ENCODE assay signal across 27 cellular contexts in the genomic region with DNA sequence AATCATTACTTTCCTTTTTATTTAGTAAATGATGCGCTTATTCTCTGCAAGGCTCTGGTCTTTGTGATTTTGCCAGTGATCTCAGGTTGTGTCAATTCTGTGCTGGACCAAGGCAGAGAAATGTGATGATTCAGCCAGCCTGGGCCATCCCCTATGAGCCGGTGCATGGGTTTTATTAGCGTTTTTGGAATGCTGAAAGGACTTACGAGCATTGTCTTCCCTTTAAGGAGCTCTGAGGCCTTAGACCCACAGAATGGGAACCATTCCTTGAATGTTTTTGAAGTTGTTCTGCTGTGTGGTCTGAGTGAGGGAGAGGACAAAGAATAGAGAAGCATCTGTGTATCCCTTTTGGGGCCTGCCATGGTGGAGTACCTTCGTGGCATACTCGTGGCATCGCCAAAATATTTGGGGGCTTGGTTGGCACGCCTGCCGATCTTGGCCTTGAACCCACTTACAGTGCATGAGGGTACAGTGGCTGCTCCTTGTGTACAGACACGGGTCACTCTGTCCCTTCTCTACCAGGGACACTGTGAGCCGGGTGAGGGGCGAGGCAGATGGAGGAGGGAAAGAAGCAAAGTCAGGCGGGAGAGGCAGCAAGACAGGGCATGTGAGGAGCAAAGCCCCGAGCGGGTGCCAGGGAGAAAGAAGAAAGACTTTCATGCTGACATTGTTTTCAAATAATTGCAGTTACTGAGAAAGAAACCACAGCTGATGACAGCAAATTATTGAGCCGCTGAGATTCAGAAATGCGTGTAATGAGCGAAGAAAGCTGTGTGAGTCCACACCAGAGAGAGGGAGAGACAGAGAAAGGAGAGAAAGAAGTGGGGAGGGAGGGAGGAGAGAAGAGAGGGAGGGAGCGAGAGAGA.
DNase-seq lines count a peak whose midpoint lies in the region; ATAC-seq, FAIRE-seq and TF ChIP-seq lines count a peak whose summit lies in the region.
"Had no signal": no experiment of that assay in that cellular context is flagged by ENCODE, and none has a peak within 500 bp of the region (broad histone marks: within the 10 kb centered on the region; RNA-seq: fewer than 3 reads in every experiment).

No MANE protein-coding gene starts in this region.

- no peak for FAIRE-seq in astrocyte (lab: Jason Lieb, UNC)
- FAIRE-seq: GM12878, H54 had no signal

- H2BK15ac ChIP-seq in mesendoderm (replicated peaks; ENCODE audit: low read depth) = no peak overlapping the region

- no peak overlapping the region for H2AK5ac ChIP-seq in mesendoderm (ENCODE audit: low read length)

- no peaks in the 10 kb centered on the region for H3K9me3 Mint-ChIP-seq in astrocyte (ENCODE audit: unreplicated experiment)
- H3K9me3 Mint-ChIP-seq: dendritic cell treated with granulocyte-macrophage colony-stimulating factor and Interleukin-4, amounts not matched to agents 40 ng/mL and 50 ng/mL, for 4 days; natural killer cell had no signal

- peak overlapping the region; percentile 95 for H3K27ac Mint-ChIP-seq in astrocyte (ENCODE audit: unreplicated experiment)
- H3K27ac Mint-ChIP-seq: dendritic cell treated with granulocyte-macrophage colony-stimulating factor and Interleukin-4, amounts not matched to agents 40 ng/mL and 50 ng/mL, for 4 days; natural killer cell had no signal

- no peaks in the 10 kb centered on the region for H3K9me2 ChIP-seq in Karpas-422 (replicated peaks; ENCODE audit: insufficient read depth, low read length)

- H4K5ac ChIP-seq in mesendoderm (ENCODE audit: low read length) = no peak overlapping the region

- no peaks in the 10 kb centered on the region for H3K27me3 ChIP-seq in DND-41 (ENCODE audit: insufficient read depth, low read length, poor library complexity)
- H3K27me3 ChIP-seq in astrocyte (ENCODE audit: insufficient read depth, low read length) = no peaks in the 10 kb centered on the region
- no peaks in the 10 kb centered on the region for H3K27me3 ChIP-seq in mesendoderm (ENCODE audit: insufficient read depth, low read length, poor library complexity)
- no peaks in the 10 kb centered on the region for H3K27me3 ChIP-seq in prostate gland (replicated peaks; ENCODE audit: insufficient read depth)
- no peaks in the 10 kb centered on the region for H3K27me3 ChIP-seq in Karpas-422 (ENCODE audit: low read length)
- H3K27me3 ChIP-seq: BLaER1, upper lobe of right lung had no signal

- H3K18ac ChIP-seq in mesendoderm (ENCODE audit: low read length) = no peak overlapping the region

- H3K9me3 ChIP-seq in DND-41 (ENCODE audit: insufficient read depth, low read length, severe bottlenecking) (no peaks in the 10 kb centered on the region), astrocyte (ENCODE audit: insufficient read depth, low read depth, low read length) (no peaks in the 10 kb centered on the region), prostate gland (no peaks in the 10 kb centered on the region), Karpas-422 (ENCODE audit: low read length) (no peaks in the 10 kb centered on the region)
- H3K9me3 ChIP-seq: Caco-2, upper lobe of right lung had no signal

- H2BK120ac ChIP-seq in mesendoderm (ENCODE audit: low read depth, low read length) = no peak overlapping the region

- intact Hi-C loops in prostate gland (cut with DNase I) = no loop called here

- H2AFZ ChIP-seq in DND-41 (ENCODE audit: low read depth, low read length) (no peak overlapping the region), astrocyte (ENCODE audit: low read depth, low read length) (no peak overlapping the region), Karpas-422 (ENCODE audit: low read length) (no peak overlapping the region)

- H3K56ac ChIP-seq in mesendoderm (ENCODE audit: low read length) = no peak overlapping the region

- H3K27me3 Mint-ChIP-seq in astrocyte (ENCODE audit: low read depth, unreplicated experiment) = peaks cover 4% of the 10 kb centered on the region

- TF ChIP-seq POLR2A in prostate gland (IDR thresholded peaks at IDR 0.05) (no peak), erythroblast (IDR thresholded peaks at IDR 0.05; ENCODE audit: low read length) (no peak)

- H3K9ac ChIP-seq in DND-41 (ENCODE audit: low read depth, low read length) (no peak overlapping the region), astrocyte (ENCODE audit: low read length) (no peak overlapping the region), mesendoderm (ENCODE audit: low read length) (no peak overlapping the region), Karpas-422 (ENCODE audit: low read length) (no peak overlapping the region)
- H3K9ac ChIP-seq: BLaER1 had no signal

- peaks cover 41% of the 10 kb centered on the region for H3K4me1 Mint-ChIP-seq in astrocyte (ENCODE audit: low read depth, unreplicated experiment)
- H3K4me1 Mint-ChIP-seq: natural killer cell had no signal

- no peaks in the 10 kb centered on the region for H4K20me1 ChIP-seq in DND-41 (ENCODE audit: insufficient read depth, low read length)
- H4K20me1 ChIP-seq in astrocyte (ENCODE audit: insufficient read depth, low read length) = no peaks in the 10 kb centered on the region
- no peaks in the 10 kb centered on the region for H4K20me1 ChIP-seq in Karpas-422 (ENCODE audit: insufficient read depth, low read depth, low read length)
- H4K20me1 ChIP-seq: BLaER1 had no signal

- TF ChIP-seq CTCF in DND-41 (IDR thresholded peaks at IDR 0.05; ENCODE audit: borderline replicate concordance, extremely low read depth, low read length, poor library complexity, severe bottlenecking) = no peak
- no peak for TF ChIP-seq CTCF in astrocyte (IDR thresholded peaks at IDR 0.05; ENCODE audit: insufficient read depth, low read depth, low read length)
- no peak for TF ChIP-seq CTCF in prostate gland (IDR thresholded peaks at IDR 0.05)

- no peak for DNase-seq in DND-41
- peak; percentile 5 for DNase-seq in astrocyte (ENCODE audit: low read depth)
- no peak for DNase-seq in mesendoderm
- peak; percentile 19 for DNase-seq in prostate gland (ENCODE audit: low spot score)
- no peak for DNase-seq in erythroblast (lab: John Stamatoyannopoulos, UW)
- no peak for DNase-seq in stimulated activated CD8-positive, alpha-beta memory T cell treated with anti-CD3 and anti-CD28 coated beads, Interleukin-4, amount 100 ng/mL, for 48 hours
- DNase-seq in activated gamma-delta T cell (lab: John Stamatoyannopoulos, UW) = no peak
- no peak for DNase-seq in Karpas-422
- DNase-seq: activated CD4-positive, alpha-beta T cell treated with anti-CD3 and anti-CD28 coated beads, Interleukin-2, amount 50 U/mL, for 1 hour; activated naive CD4-positive, alpha-beta T cell treated with anti-CD3 and anti-CD28 coated beads, Interleukin-2, amount 50 U/mL, for 16 hours; DMS79; head of caudate nucleus; KBM-7; left colon; natural killer cell; NCI-H1694 treated with DMSO at 0.1 percent for 48 hours; RPMI8226; stimulated activated CD4-positive, alpha-beta T cell treated with anti-CD3 and anti-CD28 coated beads, Interleukin-1b, Interleukin-23, amount 100 ng/mL, for 48 hours; substantia nigra; T-helper 9 cell; upper lobe of right lung had no signal

- no peaks in the 10 kb centered on the region for H3K79me1 ChIP-seq in mesendoderm (ENCODE audit: low read length)

- no peak overlapping the region for H3K4me3 ChIP-seq in DND-41 (ENCODE audit: low read depth in 1 of 2, low read length in 2 of 2)
- no peak overlapping the region for H3K4me3 ChIP-seq in astrocyte (ENCODE audit: insufficient read depth, low read depth, low read length)
- no peak overlapping the region for H3K4me3 ChIP-seq in mesendoderm (ENCODE audit: low read length)
- no peak overlapping the region for H3K4me3 ChIP-seq in prostate gland
- H3K4me3 ChIP-seq in Karpas-422 (ENCODE audit: low read length) = no peak overlapping the region
- H3K4me3 ChIP-seq: BLaER1, GM12878, skin epidermis, upper lobe of right lung had no signal

- H3K79me2 ChIP-seq in DND-41 (ENCODE audit: insufficient read depth, low read length) (no peaks in the 10 kb centered on the region), astrocyte (ENCODE audit: insufficient read depth, low read length) (no peaks in the 10 kb centered on the region), mesendoderm (ENCODE audit: control insufficient read depth, insufficient read depth, low read length) (no peaks in the 10 kb centered on the region), Karpas-422 (ENCODE audit: low read length) (no peaks in the 10 kb centered on the region)

- H3K36me3 ChIP-seq in DND-41 (ENCODE audit: insufficient read depth, low read length) = no peaks in the 10 kb centered on the region
- H3K36me3 ChIP-seq in astrocyte (ENCODE audit: insufficient read depth, low read length) = no peaks in the 10 kb centered on the region
- H3K36me3 ChIP-seq in mesendoderm (ENCODE audit: control insufficient read depth, insufficient read depth, low read length) = no peaks in the 10 kb centered on the region
- no peaks in the 10 kb centered on the region for H3K36me3 ChIP-seq in prostate gland
- H3K36me3 ChIP-seq in Karpas-422 (ENCODE audit: insufficient read depth, low read length) = no peaks in the 10 kb centered on the region
- H3K36me3 ChIP-seq: BLaER1, upper lobe of right lung had no signal

- no peak overlapping the region for H4K8ac ChIP-seq in mesendoderm (ENCODE audit: low read depth, low read length)

- H3K23ac ChIP-seq in mesendoderm (ENCODE audit: low read length) = peak overlapping the region; percentile 45

- H3K4me1 ChIP-seq in DND-41 (ENCODE audit: insufficient read depth, low read length) = no peaks in the 10 kb centered on the region
- H3K4me1 ChIP-seq in astrocyte (ENCODE audit: insufficient read depth, low read length) = no peaks in the 10 kb centered on the region
- peaks cover 5% of the 10 kb centered on the region for H3K4me1 ChIP-seq in mesendoderm (ENCODE audit: control insufficient read depth, low read depth, low read length)
- no peaks in the 10 kb centered on the region for H3K4me1 ChIP-seq in prostate gland (replicated peaks)
- no peaks in the 10 kb centered on the region for H3K4me1 ChIP-seq in Karpas-422 (ENCODE audit: low read length)
- H3K4me1 ChIP-seq: BLaER1, Caco-2, upper lobe of right lung had no signal

- ATAC-seq in DND-41 (ENCODE audit: insufficient read depth, low read depth) = 0 out of 3 replicates have a peak, but pooled peaks have one; percentile 27
- ATAC-seq: GM12878, left colon, natural killer cell, upper lobe of right lung had no signal

- no peaks in the 10 kb centered on the region for H3K36me3 Mint-ChIP-seq in astrocyte (ENCODE audit: low read depth, unreplicated experiment)
- H3K36me3 Mint-ChIP-seq: natural killer cell had no signal

- no peak overlapping the region for H3K4me3 Mint-ChIP-seq in astrocyte (ENCODE audit: unreplicated experiment)
- H3K4me3 Mint-ChIP-seq: dendritic cell treated with granulocyte-macrophage colony-stimulating factor and Interleukin-4, amounts not matched to agents 40 ng/mL and 50 ng/mL, for 4 days; natural killer cell had no signal

- H3K27ac ChIP-seq in DND-41 (ENCODE audit: low read length) = no peak overlapping the region
- no peak overlapping the region for H3K27ac ChIP-seq in astrocyte (ENCODE audit: low read depth, low read length)
- H3K27ac ChIP-seq in mesendoderm (ENCODE audit: low read depth, low read length) = no peak overlapping the region
- H3K27ac ChIP-seq in prostate gland = peak overlapping the region in 1 of 2 donors; percentile 42
- no peak overlapping the region for H3K27ac ChIP-seq in Karpas-422 (ENCODE audit: low read length)
- H3K27ac ChIP-seq: BLaER1, upper lobe of right lung had no signal

- no peak overlapping the region for H2BK5ac ChIP-seq in mesendoderm (ENCODE audit: low read length)

- H3K4me2 ChIP-seq in DND-41 (ENCODE audit: insufficient read depth, low read length) = no peak overlapping the region
- H3K4me2 ChIP-seq in astrocyte (ENCODE audit: low read length) = no peak overlapping the region
- no peak overlapping the region for H3K4me2 ChIP-seq in mesendoderm (ENCODE audit: low read length)
- H3K4me2 ChIP-seq in Karpas-422 (ENCODE audit: low read depth, low read length, poor library complexity, severe bottlenecking) = no peak overlapping the region
- H3K4me2 ChIP-seq: BLaER1 had no signal

- H3K4ac ChIP-seq in mesendoderm (ENCODE audit: low read depth, low read length) = no peak overlapping the region

- WGBS in mesendoderm (ENCODE audit: extremely low coverage, insufficient coverage, low lambda C conversion rate) = no CpG with 5 or more reads among the region's 19 CpGs
- WGBS in prostate gland = 44% methylated on average over 19 of the region's 19 CpGs

Comparison
In these comparisons a context has a peak if more than half of its experiments do, and no peak if none do; other contexts are left out.
1. DNase-seq: peak in astrocyte (single experiment) and prostate gland (single experiment); none in DND-41 (single experiment), mesendoderm (single experiment), erythroblast (0 of 2), stimulated activated CD8-positive, alpha-beta memory T cell treated with anti-CD3 and anti-CD28 coated beads, Interleukin-4, amount 100 ng/mL, for 48 hours (single experiment), activated gamma-delta T cell (single experiment) and Karpas-422 (single experiment).